Comparison of ENCODE assay signal across 13 cellular contexts in genomic region chr11:690244-690643, GRCh38. TPM values are rescaled to one million over a fixed set of nuclear protein-coding genes. Genes with fewer than 3 reads are reported as not detected.
DNase-seq lines count a peak whose midpoint lies in the region; ATAC-seq, FAIRE-seq and TF ChIP-seq lines count a peak whose summit lies in the region.
"Not testable (repeated sequence)": the region's sequence is repeated elsewhere in the genome, so short reads cannot be mapped to it uniquely, and the experiment has no call there.
"Had no signal": no experiment of that assay in that cellular context is flagged by ENCODE, and none has a peak within 500 bp of the region (broad histone marks: within the 10 kb centered on the region; RNA-seq: fewer than 3 reads in every experiment).

No MANE protein-coding gene starts in this region.

- H4K20me1 ChIP-seq in BLaER1: peaks cover 75% of the 10 kb centered on the region
- H4K20me1 ChIP-seq in HepG2 (ENCODE audit: insufficient read depth, low read length): not testable (repeated sequence)

- BruUV-seq in HepG2 (replicated peaks; lab: Mats Ljungman, UMichigan): not testable (repeated sequence)

- TF ChIP-seq EP300 in HepG2 (IDR thresholded peaks at IDR 0.05; ENCODE audit: low read depth in 2 of 2, low read length in 2 of 2); HepG2 (CRISPR knock-in tag; IDR thresholded peaks at IDR 0.05; ENCODE audit: borderline replicate concordance); transverse colon (IDR thresholded peaks at IDR 0.05; ENCODE audit: low read depth): not testable (repeated sequence)

- WGBS in HepG2 (ENCODE audit: low lambda C conversion rate): 90% methylated on average over 3 of the region's 3 CpGs
- 94% methylated on average over 3 of the region's 3 CpGs; no CpG with 5 or more reads in 1 of the 2 donors for WGBS in transverse colon (ENCODE audit: low coverage in 1 of 2), 2 donors

- not testable (repeated sequence) for H2AFZ ChIP-seq in HepG2 (ENCODE audit: low read length)

- not testable (repeated sequence) for H3K4me3 ChIP-seq in BLaER1; CD8-positive, alpha-beta T cell (ENCODE audit: low read depth, low read length); HepG2 (replicated peaks in 1 of 3; ENCODE audit: insufficient read depth in 1 of 3, low read depth in 2 of 3, low read length in 3 of 3); transverse colon

- H3K79me2 ChIP-seq in HepG2 (ENCODE audit: insufficient read depth, low read length): peaks cover 35% of the 10 kb centered on the region

- POLR2A ChIA-PET in CD8-positive, alpha-beta T cell (lab: Charles Lee); HepG2 (lab: Yijun Ruan, JAX): not testable (repeated sequence)

- not testable (repeated sequence) for H3K27me3 ChIP-seq in BLaER1; CD8-positive, alpha-beta T cell (ENCODE audit: insufficient read depth, low read length); HepG2 (ENCODE audit: control insufficient read depth in 1 of 2, insufficient read depth in 2 of 2, low read length in 2 of 2); transverse colon

- peaks cover 40% of the 10 kb centered on the region for H3K36me3 Mint-ChIP-seq in CD8-positive, alpha-beta T cell
- H3K36me3 Mint-ChIP-seq in T-helper 17 cell (ENCODE audit: low read depth): not testable (repeated sequence)
- peaks cover 46% of the 10 kb centered on the region for H3K36me3 Mint-ChIP-seq in activated naive CD4-positive, alpha-beta T cell treated with anti-CD3 and anti-CD28 coated beads, Interleukin-2, amount 10 ng/mL, durations not matched to agents 7 days and 5 days
- peaks cover 24% of the 10 kb centered on the region for H3K36me3 Mint-ChIP-seq in nephron progenitor cell (ENCODE audit: low read depth)

- H3K4me1 ChIP-seq in BLaER1 (peaks cover 65% of the 10 kb centered on the region), HepG2 (ENCODE audit: insufficient read depth, low read length) (peaks cover 27% of the 10 kb centered on the region), transverse colon (peaks cover 14 to 29% (median 26%) of the 10 kb centered on the region in 4 donors)
- H3K4me1 ChIP-seq in CD8-positive, alpha-beta T cell (ENCODE audit: insufficient read depth, low read length): peaks cover 37% of the 10 kb centered on the region

- H3K36me3 ChIP-seq in BLaER1: peaks cover 64% of the 10 kb centered on the region
- H3K36me3 ChIP-seq in CD8-positive, alpha-beta T cell (ENCODE audit: insufficient read depth, low read length): peaks cover 22% of the 10 kb centered on the region
- peaks cover 23 to 52% of the 10 kb centered on the region in 2 experiments for H3K36me3 ChIP-seq in HepG2 (replicated peaks in 1 of 2; ENCODE audit: control insufficient read depth in 1 of 2, insufficient read depth in 2 of 2, low read length in 2 of 2)
- not testable (repeated sequence) for H3K36me3 ChIP-seq in transverse colon

- not testable (repeated sequence) for TF ChIP-seq POLR2A in HepG2 (IDR thresholded peaks at IDR 0.05; ENCODE audit: insufficient read depth in 1 of 2, low read depth in 2 of 2, low read length in 2 of 2); transverse colon (IDR thresholded peaks at IDR 0.05)

- not testable (repeated sequence) for FAIRE-seq in HepG2 (lab: Jason Lieb, UNC)

- intact Hi-C loops in CD8-positive, alpha-beta T cell (cut with DNase I, micrococcal nuclease): loop anchor here in 1 of 2 experiments (5.0 kb wide), 1 partner anchor 697 kb away; the partner anchor contains the start of gene BRSK2
- intact Hi-C loops in HepG2 (cut with micrococcal nuclease; ENCODE audit: unreplicated experiment); transverse colon (cut with DNase I; ENCODE audit: low total_unique reads): not testable (repeated sequence)

- H3K9me3 ChIP-seq in BLaER1; CD8-positive, alpha-beta T cell (ENCODE audit: low read length); T-helper 17 cell (ENCODE audit: control insufficient read depth, low read length, poor library complexity, severe bottlenecking); HepG2 (ENCODE audit: low read length); transverse colon: not testable (repeated sequence)

- TF ChIP-seq RAD21 in HepG2 (CRISPR knock-in tag; IDR thresholded peaks at IDR 0.05): not testable (repeated sequence)

- not testable (repeated sequence) for H3K27ac ChIP-seq in BLaER1; CD8-positive, alpha-beta T cell (ENCODE audit: low read depth, low read length); HepG2 (ENCODE audit: extremely low read length, insufficient read depth, low read length)
- H3K27ac ChIP-seq in transverse colon: peak overlapping the region in 3 of 4 donors; percentile 53 to 66 (median 60)

- peak overlapping the region; percentile 95 for H3K27ac Mint-ChIP-seq in CD8-positive, alpha-beta T cell
- H3K27ac Mint-ChIP-seq in T-helper 17 cell (peak overlapping the region; percentile 97), nephron progenitor cell (peak overlapping the region; percentile 62)
- H3K27ac Mint-ChIP-seq in activated naive CD4-positive, alpha-beta T cell treated with anti-CD3 and anti-CD28 coated beads, Interleukin-2, amount 10 ng/mL, durations not matched to agents 7 days and 5 days: peak overlapping the region; percentile 87

- peaks cover 39% of the 10 kb centered on the region for H3K4me1 Mint-ChIP-seq in CD8-positive, alpha-beta T cell (ENCODE audit: low read depth)
- H3K4me1 Mint-ChIP-seq in T-helper 17 cell (peaks cover 26% of the 10 kb centered on the region), nephron progenitor cell (peaks cover 33% of the 10 kb centered on the region)
- H3K4me1 Mint-ChIP-seq in activated naive CD4-positive, alpha-beta T cell treated with anti-CD3 and anti-CD28 coated beads, Interleukin-2, amount 10 ng/mL, durations not matched to agents 7 days and 5 days: peaks cover 48% of the 10 kb centered on the region

- CTCF ChIA-PET in CD8-positive, alpha-beta T cell (lab: Charles Lee): interaction anchor here (1.4 kb wide), 1 partner anchor 136 kb away, joined by 4 read pairs; no protein-coding TSS in a partner anchor
- CTCF ChIA-PET in activated naive CD4-positive, alpha-beta T cell treated with anti-CD3 and anti-CD28 coated beads, Interleukin-2, amount 10 ng/mL, durations not matched to agents 7 days and 5 days (lab: Charles Lee): interaction anchor here (2.4 kb wide), 1 partner anchor 34 kb away, joined by 11 read pairs; no protein-coding TSS in a partner anchor
- CTCF ChIA-PET in HepG2 (lab: Yijun Ruan, JAX; ENCODE audit: low intra/inter-chr PET ratio, low total read pairs): not testable (repeated sequence)

- not testable (repeated sequence) for H3K4me3 Mint-ChIP-seq in CD8-positive, alpha-beta T cell; nephron progenitor cell
- peak overlapping the region; percentile 63 for H3K4me3 Mint-ChIP-seq in T-helper 17 cell
- peak overlapping the region; percentile 85 for H3K4me3 Mint-ChIP-seq in activated naive CD4-positive, alpha-beta T cell treated with anti-CD3 and anti-CD28 coated beads, Interleukin-2, amount 10 ng/mL, durations not matched to agents 7 days and 5 days

- TF ChIP-seq CTCF in CD8-positive, alpha-beta T cell (IDR thresholded peaks at IDR 0.05); HepG2 (CRISPR knock-in tag; IDR thresholded peaks at IDR 0.05); nephron progenitor cell (IDR thresholded peaks at IDR 0.05); transverse colon (IDR thresholded peaks at IDR 0.05): not testable (repeated sequence)

- DNase-seq in CD8-positive, alpha-beta T cell; T-helper 17 cell; activated naive CD4-positive, alpha-beta T cell treated with anti-CD3 and anti-CD28 coated beads, Interleukin-2, amount 10 ng/mL, durations not matched to agents 7 days and 5 days; HepG2 (ENCODE audit: low spot score); nephron progenitor cell; transverse colon: not testable (repeated sequence)

- not testable (repeated sequence) for H3K27me3 Mint-ChIP-seq in CD8-positive, alpha-beta T cell (ENCODE audit: low read depth); T-helper 17 cell; activated naive CD4-positive, alpha-beta T cell treated with anti-CD3 and anti-CD28 coated beads, Interleukin-2, amount 10 ng/mL, durations not matched to agents 7 days and 5 days; nephron progenitor cell (ENCODE audit: low read depth, poor library complexity)

- in situ Hi-C loops in HepG2 (cut with HindIII; ENCODE audit: extremely low pct_ligation_motif_present, low pct_unique_long_range_greater_than_20kb); transverse colon (cut with MboI; ENCODE audit: low pct_ligation_motif_present in 1 of 4, low pct_unique_long_range_greater_than_20kb in 1 of 4, low sequenced_read_pairs in 3 of 4): not testable (repeated sequence)

- peak overlapping the region; percentile 98; the same call in 1 of the 2 replicates for H3K4me2 ChIP-seq in BLaER1
- H3K4me2 ChIP-seq in HepG2 (ENCODE audit: low read depth, low read length): not testable (repeated sequence)

- H3K9ac ChIP-seq in BLaER1; HepG2 (ENCODE audit: insufficient read depth, low read depth, low read length): not testable (repeated sequence)

- ATAC-seq in CD8-positive, alpha-beta T cell; T-helper 17 cell; HepG2: not testable (repeated sequence)

- H3K9me3 Mint-ChIP-seq in CD8-positive, alpha-beta T cell; activated naive CD4-positive, alpha-beta T cell treated with anti-CD3 and anti-CD28 coated beads, Interleukin-2, amount 10 ng/mL, durations not matched to agents 7 days and 5 days; nephron progenitor cell: not testable (repeated sequence)

RNA-seq across cellular contexts. Expression of gene DEAF1, which starts 4.8 kb away (rescaled TPM):
- 100 to 1,000 TPM; 131 to 139 TPM for total RNA-seq in CD8-positive, alpha-beta T cell
- total RNA-seq in T-helper 17 cell: 10 to 100 TPM; 55.3 to 77.1 TPM
- total RNA-seq in HepG2 (2016; rRNA removed; fragmentation: Illumina TruSeq; extraction: Trizol): 18.2 and 29.6 TPM in 2 replicates
- total RNA-seq in HepG2 (2016; cell fraction: cytosol; rRNA removed; fragmentation: Illumina TruSeq; extraction: Trizol; ENCODE audit: low read depth): 52.0 and 58.7 TPM in 2 replicates
- 20.8 and 32.8 TPM in 2 replicates for total RNA-seq in HepG2 (2016; cell fraction: insoluble cytoplasmic fraction; rRNA removed; fragmentation: Illumina TruSeq; extraction: Trizol)
- 63.0 and 70.8 TPM in 2 replicates for total RNA-seq in HepG2 (2016; cell fraction: membrane; rRNA removed; fragmentation: Illumina TruSeq; extraction: Trizol)
- 23.5 and 24.2 TPM in 2 replicates for total RNA-seq in HepG2 (2016; cell fraction: nucleus; rRNA removed; fragmentation: Illumina TruSeq; extraction: Trizol)
- polyA plus RNA-seq in HepG2 (2011; rRNA removed): 22.3 and 31.6 TPM in 2 replicates
- polyA plus RNA-seq in HepG2 (2011; cell fraction: cytosol; rRNA removed): 18.7 and 21.9 TPM in 2 replicates
- polyA plus RNA-seq in HepG2 (2011; cell fraction: nucleus; rRNA removed): 48.8 and 50.2 TPM in 2 replicates
- polyA plus RNA-seq in HepG2 (2012): 24.8 and 28.9 TPM in 2 replicates
- 54.2 and 64.1 TPM in 2 replicates for polyA plus RNA-seq in HepG2 (2016; cell fraction: cytosol; fragmentation: Illumina TruSeq; extraction: Trizol; ENCODE audit: low read depth)
- 20.0 and 24.6 TPM in 2 replicates for polyA plus RNA-seq in HepG2 (2016; cell fraction: insoluble cytoplasmic fraction; fragmentation: Illumina TruSeq; extraction: Trizol; ENCODE audit: low read depth)
- polyA plus RNA-seq in HepG2 (2016; cell fraction: membrane; fragmentation: Illumina TruSeq; extraction: Trizol; ENCODE audit: low read depth): 53.8 and 73.1 TPM in 2 replicates
- 41.0 and 44.0 TPM in 2 replicates for polyA plus RNA-seq in HepG2 (2016; cell fraction: nucleus; fragmentation: Illumina TruSeq; extraction: Trizol; ENCODE audit: insufficient read depth, low read depth)
- polyA minus RNA-seq in HepG2 (2011; rRNA and poly(A)+ RNA removed; ENCODE audit: low replicate concordance): 25.5 and 31.1 TPM in 2 replicates
- 12.7 and 21.4 TPM in 2 replicates for polyA minus RNA-seq in HepG2 (2011; cell fraction: cytosol; rRNA and poly(A)+ RNA removed)
- polyA minus RNA-seq in HepG2 (2011; cell fraction: nucleus; rRNA and poly(A)+ RNA removed): 27.7 and 32.9 TPM in 2 replicates
- total RNA-seq in transverse colon: 10 to 100 TPM; 24.4 to 84.5 (median 34.0) TPM

RNA-seq across cellular contexts. Expression of gene TMEM80, which starts 5.4 kb away (rescaled TPM):
- total RNA-seq in CD8-positive, alpha-beta T cell: 10 to 100 TPM; 24.8 to 25.2 TPM
- total RNA-seq in T-helper 17 cell (10 to 100 TPM; 20.8 to 21.3 TPM), HepG2 (2016; rRNA removed; fragmentation: Illumina TruSeq; extraction: Trizol) (2.7 and 5.6 TPM in 2 replicates), transverse colon (100 to 1,000 TPM in 1 of 4 donors, 10 to 100 TPM in 3; 19.3 to 121 (median 41.8) TPM)
- total RNA-seq in HepG2 (2016; cell fraction: cytosol; rRNA removed; fragmentation: Illumina TruSeq; extraction: Trizol; ENCODE audit: low read depth): 0.71 and 1.1 TPM in 2 replicates
- 2.5 and 6.4 TPM in 2 replicates for total RNA-seq in HepG2 (2016; cell fraction: insoluble cytoplasmic fraction; rRNA removed; fragmentation: Illumina TruSeq; extraction: Trizol)
- total RNA-seq in HepG2 (2016; cell fraction: membrane; rRNA removed; fragmentation: Illumina TruSeq; extraction: Trizol): 2.9 and 3.2 TPM in 2 replicates
- 6.8 and 8.5 TPM in 2 replicates for total RNA-seq in HepG2 (2016; cell fraction: nucleus; rRNA removed; fragmentation: Illumina TruSeq; extraction: Trizol)
- polyA plus RNA-seq in HepG2 (2011; rRNA removed): 17.1 and 20.9 TPM in 2 replicates
- polyA plus RNA-seq in HepG2 (2011; cell fraction: cytosol; rRNA removed): 13.5 and 14.1 TPM in 2 replicates
- 42.7 and 42.8 TPM in 2 replicates for polyA plus RNA-seq in HepG2 (2011; cell fraction: nucleus; rRNA removed)
- polyA plus RNA-seq in HepG2 (2012): 20.6 and 20.8 TPM in 2 replicates
- polyA plus RNA-seq in HepG2 (2016; cell fraction: cytosol; fragmentation: Illumina TruSeq; extraction: Trizol; ENCODE audit: low read depth): 1.3 and 1.4 TPM in 2 replicates
- polyA plus RNA-seq in HepG2 (2016; cell fraction: insoluble cytoplasmic fraction; fragmentation: Illumina TruSeq; extraction: Trizol; ENCODE audit: low read depth): 3.6 and 3.8 TPM in 2 replicates
- 2.4 and 2.9 TPM in 2 replicates for polyA plus RNA-seq in HepG2 (2016; cell fraction: membrane; fragmentation: Illumina TruSeq; extraction: Trizol; ENCODE audit: low read depth)
- polyA plus RNA-seq in HepG2 (2016; cell fraction: nucleus; fragmentation: Illumina TruSeq; extraction: Trizol; ENCODE audit: insufficient read depth, low read depth): 21.0 and 22.8 TPM in 2 replicates
- 5.4 and 7.9 TPM in 2 replicates for polyA minus RNA-seq in HepG2 (2011; rRNA and poly(A)+ RNA removed; ENCODE audit: low replicate concordance)
- polyA minus RNA-seq in HepG2 (2011; cell fraction: cytosol; rRNA and poly(A)+ RNA removed): 1.9 and 3.8 TPM in 2 replicates
- 11.6 and 13.4 TPM in 2 replicates for polyA minus RNA-seq in HepG2 (2011; cell fraction: nucleus; rRNA and poly(A)+ RNA removed)

RNA-seq across cellular contexts. Expression of gene EPS8L2, which starts 15.8 kb away (rescaled TPM):
- 10 to 100 TPM in 1 of 2 experiments, 1 to 10 TPM in 1; 9.6 to 12.2 TPM for total RNA-seq in CD8-positive, alpha-beta T cell
- total RNA-seq in T-helper 17 cell (10 to 100 TPM in 1 of 2 donors, 1 to 10 TPM in 1; 6.8 to 11.7 TPM), HepG2 (2016; rRNA removed; fragmentation: Illumina TruSeq; extraction: Trizol) (55.6 and 89.3 TPM in 2 replicates), transverse colon (1,000 to 10,000 TPM in 1 of 4 donors, 100 to 1,000 TPM in 3; 257 to 1,130 (median 322) TPM)
- total RNA-seq in HepG2 (2016; cell fraction: cytosol; rRNA removed; fragmentation: Illumina TruSeq; extraction: Trizol; ENCODE audit: low read depth): 23.4 and 26.5 TPM in 2 replicates
- total RNA-seq in HepG2 (2016; cell fraction: insoluble cytoplasmic fraction; rRNA removed; fragmentation: Illumina TruSeq; extraction: Trizol): 59.5 and 96.0 TPM in 2 replicates
- 40.7 and 48.2 TPM in 2 replicates for total RNA-seq in HepG2 (2016; cell fraction: membrane; rRNA removed; fragmentation: Illumina TruSeq; extraction: Trizol)
- 113 TPM in 2 replicates for total RNA-seq in HepG2 (2016; cell fraction: nucleus; rRNA removed; fragmentation: Illumina TruSeq; extraction: Trizol)
- 416 and 597 TPM in 2 replicates for polyA plus RNA-seq in HepG2 (2011; rRNA removed)
- polyA plus RNA-seq in HepG2 (2011; cell fraction: cytosol; rRNA removed): 128 and 201 TPM in 2 replicates
- 5,456 and 6,377 TPM in 2 replicates for polyA plus RNA-seq in HepG2 (2011; cell fraction: nucleus; rRNA removed)
- polyA plus RNA-seq in HepG2 (2012): 164 and 263 TPM in 2 replicates
- polyA plus RNA-seq in HepG2 (2016; cell fraction: cytosol; fragmentation: Illumina TruSeq; extraction: Trizol; ENCODE audit: low read depth): 26.4 and 28.2 TPM in 2 replicates
- 71.6 and 87.9 TPM in 2 replicates for polyA plus RNA-seq in HepG2 (2016; cell fraction: insoluble cytoplasmic fraction; fragmentation: Illumina TruSeq; extraction: Trizol; ENCODE audit: low read depth)
- polyA plus RNA-seq in HepG2 (2016; cell fraction: membrane; fragmentation: Illumina TruSeq; extraction: Trizol; ENCODE audit: low read depth): 43.4 and 44.2 TPM in 2 replicates
- polyA plus RNA-seq in HepG2 (2016; cell fraction: nucleus; fragmentation: Illumina TruSeq; extraction: Trizol; ENCODE audit: insufficient read depth, low read depth): 595 and 650 TPM in 2 replicates
- polyA minus RNA-seq in HepG2 (2011; rRNA and poly(A)+ RNA removed; ENCODE audit: low replicate concordance): 35.7 and 322 TPM in 2 replicates
- 77.0 and 84.5 TPM in 2 replicates for polyA minus RNA-seq in HepG2 (2011; cell fraction: cytosol; rRNA and poly(A)+ RNA removed)
- polyA minus RNA-seq in HepG2 (2011; cell fraction: nucleus; rRNA and poly(A)+ RNA removed): 292 and 312 TPM in 2 replicates
- polyA plus RNA-seq: CD14-positive monocyte had no signal

RNA-seq across cellular contexts. Expression of gene DRD4, which starts 53.2 kb away (rescaled TPM):
- under 1 TPM; 0.72 to 0.79 TPM for total RNA-seq in CD8-positive, alpha-beta T cell
- total RNA-seq in T-helper 17 cell (under 1 TPM; 0.40 to 0.89 TPM), HepG2 (2016; rRNA removed; fragmentation: Illumina TruSeq; extraction: Trizol) (0.13 TPM in 1 of 2 replicates, not detected in the other), transverse colon (not detected)
- total RNA-seq in HepG2 (2016; cell fraction: cytosol; rRNA removed; fragmentation: Illumina TruSeq; extraction: Trizol; ENCODE audit: low read depth): not detected in 2 replicates
- total RNA-seq in HepG2 (2016; cell fraction: insoluble cytoplasmic fraction; rRNA removed; fragmentation: Illumina TruSeq; extraction: Trizol): not detected in 2 replicates
- total RNA-seq in HepG2 (2016; cell fraction: membrane; rRNA removed; fragmentation: Illumina TruSeq; extraction: Trizol): 0.15 TPM in 1 of 2 replicates, not detected in the other
- total RNA-seq in HepG2 (2016; cell fraction: nucleus; rRNA removed; fragmentation: Illumina TruSeq; extraction: Trizol): not detected in 2 replicates
- polyA plus RNA-seq in HepG2 (2011; rRNA removed): 0.09 TPM in 2 replicates
- polyA plus RNA-seq in HepG2 (2011; cell fraction: cytosol; rRNA removed): 0.11 TPM in 1 of 2 replicates, not detected in the other
- 1.3 and 1.6 TPM in 2 replicates for polyA plus RNA-seq in HepG2 (2011; cell fraction: nucleus; rRNA removed)
- polyA plus RNA-seq in HepG2 (2012): 0.60 and 0.79 TPM in 2 replicates
- 0.18 and 0.26 TPM in 2 replicates for polyA plus RNA-seq in HepG2 (2016; cell fraction: cytosol; fragmentation: Illumina TruSeq; extraction: Trizol; ENCODE audit: low read depth)
- polyA plus RNA-seq in HepG2 (2016; cell fraction: insoluble cytoplasmic fraction; fragmentation: Illumina TruSeq; extraction: Trizol; ENCODE audit: low read depth): 0.16 and 0.24 TPM in 2 replicates
- 0.22 and 0.28 TPM in 2 replicates for polyA plus RNA-seq in HepG2 (2016; cell fraction: membrane; fragmentation: Illumina TruSeq; extraction: Trizol; ENCODE audit: low read depth)
- polyA plus RNA-seq in HepG2 (2016; cell fraction: nucleus; fragmentation: Illumina TruSeq; extraction: Trizol; ENCODE audit: insufficient read depth, low read depth): 1.4 and 1.5 TPM in 2 replicates
- 0.42 TPM in 1 of 2 replicates, not detected in the other for polyA minus RNA-seq in HepG2 (2011; rRNA and poly(A)+ RNA removed; ENCODE audit: low replicate concordance)
- polyA minus RNA-seq in HepG2 (2011; cell fraction: cytosol; rRNA and poly(A)+ RNA removed): not detected in 2 replicates
- polyA minus RNA-seq in HepG2 (2011; cell fraction: nucleus; rRNA and poly(A)+ RNA removed): 0.26 and 0.50 TPM in 2 replicates
- total RNA-seq: Daoy, GM23248, H4 had no signal
- polyA plus RNA-seq: A549, BJ, CD14-positive monocyte, GM23248 had no signal

RNA-seq across cellular contexts. Expression of gene TALDO1, which starts 57.0 kb away (rescaled TPM):
- 10 to 100 TPM; 30.2 to 31.0 TPM for total RNA-seq in CD8-positive, alpha-beta T cell
- total RNA-seq in T-helper 17 cell: 100 to 1,000 TPM in 1 of 2 donors, 10 to 100 TPM in 1; 60.4 to 102 TPM
- 240 and 336 TPM in 2 replicates for total RNA-seq in HepG2 (2016; rRNA removed; fragmentation: Illumina TruSeq; extraction: Trizol)
- 94.7 and 94.9 TPM in 2 replicates for total RNA-seq in HepG2 (2016; cell fraction: cytosol; rRNA removed; fragmentation: Illumina TruSeq; extraction: Trizol; ENCODE audit: low read depth)
- 233 and 351 TPM in 2 replicates for total RNA-seq in HepG2 (2016; cell fraction: insoluble cytoplasmic fraction; rRNA removed; fragmentation: Illumina TruSeq; extraction: Trizol)
- total RNA-seq in HepG2 (2016; cell fraction: membrane; rRNA removed; fragmentation: Illumina TruSeq; extraction: Trizol): 97.2 and 101 TPM in 2 replicates
- 84.2 and 97.2 TPM in 2 replicates for total RNA-seq in HepG2 (2016; cell fraction: nucleus; rRNA removed; fragmentation: Illumina TruSeq; extraction: Trizol)
- polyA plus RNA-seq in HepG2 (2011; rRNA removed): 88.1 and 107 TPM in 2 replicates
- 93.4 and 124 TPM in 2 replicates for polyA plus RNA-seq in HepG2 (2011; cell fraction: cytosol; rRNA removed)
- 50.1 and 56.3 TPM in 2 replicates for polyA plus RNA-seq in HepG2 (2011; cell fraction: nucleus; rRNA removed)
- polyA plus RNA-seq in HepG2 (2012): 89.8 and 93.0 TPM in 2 replicates
- polyA plus RNA-seq in HepG2 (2016; cell fraction: cytosol; fragmentation: Illumina TruSeq; extraction: Trizol; ENCODE audit: low read depth): 78.6 and 81.5 TPM in 2 replicates
- 291 and 296 TPM in 2 replicates for polyA plus RNA-seq in HepG2 (2016; cell fraction: insoluble cytoplasmic fraction; fragmentation: Illumina TruSeq; extraction: Trizol; ENCODE audit: low read depth)
- polyA plus RNA-seq in HepG2 (2016; cell fraction: membrane; fragmentation: Illumina TruSeq; extraction: Trizol; ENCODE audit: low read depth): 74.1 and 77.8 TPM in 2 replicates
- 141 and 146 TPM in 2 replicates for polyA plus RNA-seq in HepG2 (2016; cell fraction: nucleus; fragmentation: Illumina TruSeq; extraction: Trizol; ENCODE audit: insufficient read depth, low read depth)
- polyA minus RNA-seq in HepG2 (2011; rRNA and poly(A)+ RNA removed; ENCODE audit: low replicate concordance): 76.8 and 132 TPM in 2 replicates
- 46.9 and 78.3 TPM in 2 replicates for polyA minus RNA-seq in HepG2 (2011; cell fraction: cytosol; rRNA and poly(A)+ RNA removed)
- polyA minus RNA-seq in HepG2 (2011; cell fraction: nucleus; rRNA and poly(A)+ RNA removed): 15.8 and 16.4 TPM in 2 replicates
- 100 to 1,000 TPM; 124 to 164 (median 141) TPM for total RNA-seq in transverse colon
